In genomic region chrX:57070185-57070984, GRCh38 we compare ENCODE assay signal across 1 cellular context.
TF ChIP-seq lines count a peak whose summit lies in the region.

No MANE protein-coding gene starts in this region.

TF ChIP-seq in SK-N-SH treated with all-trans-retinoic acid at 6 μM for 48 hours, 23 proteins besides CTCF, POLR2A, EP300 and RAD21 (continued from another document):
- no peak for TF ChIP-seq CSRNP3 (CRISPR knock-in tag; IDR thresholded peaks at IDR 0.05)
- no peak for TF ChIP-seq SNAI2 (CRISPR knock-in tag; IDR thresholded peaks at IDR 0.05)
- TF ChIP-seq PPARA (CRISPR knock-in tag; IDR thresholded peaks at IDR 0.05; ENCODE audit: borderline replicate concordance) = no peak
- TF ChIP-seq ZNF8 (CRISPR knock-in tag; IDR thresholded peaks at IDR 0.05) = no peak
- TF ChIP-seq RARB (CRISPR knock-in tag; IDR thresholded peaks at IDR 0.05) = no peak
